8 cellular contexts compared by ENCODE assay signal in the genomic region with DNA sequence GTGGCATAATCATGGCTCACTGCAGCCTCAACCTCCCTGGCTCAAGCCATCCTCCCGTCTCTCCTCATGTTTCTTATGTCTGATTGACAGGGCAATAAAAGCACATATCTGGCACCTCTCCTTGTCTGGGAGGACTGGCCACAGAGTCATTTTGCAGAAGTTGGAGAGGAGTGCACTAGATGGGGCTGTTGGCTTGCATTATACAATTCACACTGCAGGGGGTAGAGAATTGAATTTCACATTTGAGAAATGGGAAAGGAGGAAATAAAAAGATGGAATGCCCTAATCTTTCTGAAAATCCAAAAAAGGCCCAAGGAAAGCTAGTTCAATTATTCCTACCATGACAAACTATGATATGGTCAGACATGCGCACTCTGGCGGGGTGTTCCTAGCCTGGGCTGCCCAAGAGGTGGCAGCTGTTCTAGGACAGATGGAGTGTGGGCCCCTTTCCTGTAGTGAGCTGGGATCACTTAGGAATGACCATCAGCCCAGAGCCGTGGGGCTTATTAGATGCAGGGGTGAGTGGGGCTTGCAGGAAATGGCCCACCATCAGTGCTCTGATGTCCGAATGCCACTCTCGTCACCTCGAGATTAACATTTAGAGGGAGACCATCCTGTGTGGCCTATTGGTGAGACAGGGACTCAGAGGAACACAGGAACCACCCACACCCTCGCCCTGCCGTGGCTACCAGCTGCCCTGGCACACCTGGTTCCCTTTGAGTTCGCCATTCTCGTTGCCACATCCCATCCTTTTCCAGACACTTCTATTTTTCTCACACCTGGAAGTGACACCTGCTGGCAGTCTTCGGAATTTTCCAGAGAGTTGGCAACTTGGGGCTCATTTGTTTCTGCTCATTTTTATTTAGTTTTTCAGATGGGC. TPM values are rescaled to one million over a fixed set of nuclear protein-coding genes. Genes with fewer than 3 reads are reported as not detected.
DNase-seq lines count a peak whose midpoint lies in the region; ATAC-seq and TF ChIP-seq lines count a peak whose summit lies in the region.

No MANE protein-coding gene starts in this region.

- POLR2A ChIA-PET in RWPE1 (lab: Yijun Ruan, JAX; ENCODE audit: low non-redundant PET) = no interaction called here

- H3K4me3 ChIP-seq in retinal pigment epithelial cell (ENCODE audit: low read length) (no peak overlapping the region), vagina (no peak overlapping the region)

- TF ChIP-seq POLR2A in vagina (IDR thresholded peaks at IDR 0.05) = no peak

- TF ChIP-seq CTCF in RWPE1 (conservative IDR thresholded peaks at IDR 0.05; ENCODE audit: low read depth) = peak; percentile 64
- peak; percentile 72 for TF ChIP-seq CTCF in foreskin keratinocyte (conservative IDR thresholded peaks at IDR 0.05)
- TF ChIP-seq CTCF in retinal pigment epithelial cell (conservative IDR thresholded peaks at IDR 0.05; ENCODE audit: low read depth, low read length) = peak; percentile 59
- peak in 1 of 3 experiments; percentile 21 for TF ChIP-seq CTCF in vagina (IDR thresholded peaks at IDR 0.05)

- no peak for TF ChIP-seq EP300 in Ishikawa (IDR thresholded peaks at IDR 0.05; ENCODE audit: borderline replicate concordance)

- H3K27me3 ChIP-seq in foreskin keratinocyte (no peaks in the 10 kb centered on the region), vagina (no peaks in the 10 kb centered on the region)

- no peaks in the 10 kb centered on the region for H3K9me3 ChIP-seq in vagina

- no peak overlapping the region for H3K27ac ChIP-seq in RWPE1
- H3K27ac ChIP-seq in foreskin keratinocyte = no peak overlapping the region
- no peak overlapping the region for H3K27ac ChIP-seq in vagina

- CTCF ChIA-PET in RWPE1 (lab: Yijun Ruan, JAX) = interaction anchor here (0.6 to 1.4 kb wide), 5 partner anchors 12 to 797 kb away, joined by 3 to 8 read pairs (median 4); no protein-coding TSS in a partner anchor

- no peaks in the 10 kb centered on the region for H3K36me3 ChIP-seq in vagina

- ATAC-seq in foreskin keratinocyte (peak; percentile 76), GM21390 (IDR thresholded peaks at IDR 0.05; ENCODE audit: unreplicated experiment) (no peak)

- intact Hi-C loops in vagina (cut with DNase I) = no loop called here

- DNase-seq in ELF-1 (ENCODE audit: low read depth, low spot score) (peak; percentile 50), RWPE1 (ENCODE audit: low spot score) (peak; percentile 67), foreskin keratinocyte (peak in 1 of 2 donors; percentile 32), retinal pigment epithelial cell (ENCODE audit: low read depth) (peak; percentile 21), vagina (ENCODE audit: extremely low spot score in 2 of 2) (no peak), AG20443 (ENCODE audit: low spot score) (no peak)

- no peaks in the 10 kb centered on the region for H3K4me1 ChIP-seq in foreskin keratinocyte
- H3K4me1 ChIP-seq in vagina = no peaks in the 10 kb centered on the region

- peak; percentile 88 for TF ChIP-seq RAD21 in Ishikawa (IDR thresholded peaks at IDR 0.05; ENCODE audit: low read depth)

TF ChIP-seq in Ishikawa, 13 proteins besides CTCF, POLR2A, EP300 and RAD21:
- no peak for TF ChIP-seq TAF1 (IDR thresholded peaks at IDR 0.05; ENCODE audit: low read depth)
- TF ChIP-seq NFIC (IDR thresholded peaks at IDR 0.05) = no peak
- no peak for TF ChIP-seq CEBPB (IDR thresholded peaks at IDR 0.05)
- TF ChIP-seq YY1 (IDR thresholded peaks at IDR 0.05; ENCODE audit: low read depth) = no peak
- TF ChIP-seq, protein P1, sequence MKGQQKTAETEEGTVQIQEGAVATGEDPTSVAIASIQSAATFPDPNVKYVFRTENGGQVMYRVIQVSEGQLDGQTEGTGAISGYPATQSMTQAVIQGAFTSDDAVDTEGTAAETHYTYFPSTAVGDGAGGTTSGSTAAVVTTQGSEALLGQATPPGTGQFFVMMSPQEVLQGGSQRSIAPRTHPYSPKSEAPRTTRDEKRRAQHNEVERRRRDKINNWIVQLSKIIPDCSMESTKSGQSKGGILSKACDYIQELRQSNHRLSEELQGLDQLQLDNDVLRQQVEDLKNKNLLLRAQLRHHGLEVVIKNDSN (IDR thresholded peaks at IDR 0.05) = no peak
- no peak for TF ChIP-seq TCF12 (IDR thresholded peaks at IDR 0.05; ENCODE audit: low read depth)
- no peak for TF ChIP-seq CREB1 (IDR thresholded peaks at IDR 0.05; ENCODE audit: low read depth)
- TF ChIP-seq TEAD4 (IDR thresholded peaks at IDR 0.05) = no peak
- TF ChIP-seq, protein P2, sequence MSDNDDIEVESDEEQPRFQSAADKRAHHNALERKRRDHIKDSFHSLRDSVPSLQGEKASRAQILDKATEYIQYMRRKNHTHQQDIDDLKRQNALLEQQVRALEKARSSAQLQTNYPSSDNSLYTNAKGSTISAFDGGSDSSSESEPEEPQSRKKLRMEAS (IDR thresholded peaks at IDR 0.05) = no peak
- no peak for TF ChIP-seq FOXM1 (IDR thresholded peaks at IDR 0.05; ENCODE audit: borderline replicate concordance, low read depth)
- no peak for TF ChIP-seq EGR1 (IDR thresholded peaks at IDR 0.05)
- no peak for TF ChIP-seq ZBTB7A (IDR thresholded peaks at IDR 0.05; ENCODE audit: low read depth)

RNA-seq across cellular contexts. Expression of a gene that starts 21.8 kb away (rescaled TPM):
- 6.4 and 8.4 TPM in 2 replicates for total RNA-seq in foreskin keratinocyte
- polyA plus RNA-seq in foreskin keratinocyte = 1.2 and 1.3 TPM in 2 replicates
- total RNA-seq in vagina = 1.5 TPM

Comparison
In these comparisons a context has a peak if more than half of its experiments do, and no peak if none do; other contexts are left out.
1. DNase-seq: peak in ELF-1 (single experiment), RWPE1 (single experiment) and retinal pigment epithelial cell (single experiment); none in vagina (0 of 2) and AG20443 (single experiment).